In genomic region chr6:88201734-88202133, GRCh38 we compare ENCODE assay signal across 1 cellular context. TPM values are rescaled to one million over a fixed set of nuclear protein-coding genes. Genes with fewer than 3 reads are reported as not detected.
"Had no signal": no experiment of that assay in that cellular context is flagged by ENCODE, and none has a peak within 500 bp of the region (broad histone marks: within the 10 kb centered on the region; RNA-seq: fewer than 3 reads in every experiment).

No MANE protein-coding gene starts in this region.

RNA-seq across cellular contexts. Expression of gene CNR1, which starts 35.6 kb away (rescaled TPM):
- total RNA-seq: G401 had no signal
